8 cellular contexts compared by ENCODE assay signal in genomic region chr17:16380640-16381495, GRCh38. TPM values are rescaled to one million over a fixed set of nuclear protein-coding genes. Genes with fewer than 3 reads are reported as not detected.
A peak's percentile ranks its signal among the peaks of the same experiment; 100 is the strongest.
DNase-seq lines count a peak whose midpoint lies in the region; ATAC-seq and TF ChIP-seq lines count a peak whose summit lies in the region.

Gene UBB, plus strand, starts transcription at chr17:16381091. Its CDS starts 817 bp downstream, at chr17:16381908.

- peak within 1 kb of the TSS; percentile 74; the same call in 1 of the 2 replicates for H2AFZ ChIP-seq in GM23338

- H3K9me3 ChIP-seq in stomach smooth muscle (ENCODE audit: control insufficient read depth in 2 of 2, low read length in 2 of 2) = no peaks in the 10 kb centered on the region

- H3K4me3 Mint-ChIP-seq in GM23338 (peak within 1 kb of the TSS; percentile 96), neural crest cell (peak within 1 kb of the TSS; percentile 90)

- peaks cover 10% of the 10 kb centered on the region for H3K27me3 Mint-ChIP-seq in GM23338 (ENCODE audit: insufficient read depth, low read depth, poor library complexity)
- peaks cover 4% of the 10 kb centered on the region for H3K27me3 Mint-ChIP-seq in neural crest cell (ENCODE audit: low read depth)

- peaks cover 23% of the 10 kb centered on the region for H3K79me2 ChIP-seq in GM23338 (replicated peaks; ENCODE audit: insufficient read depth)

- H3K4me1 ChIP-seq in GM23338 (ENCODE audit: insufficient read depth) (peaks cover 5% of the 10 kb centered on the region), stomach smooth muscle (ENCODE audit: control insufficient read depth, insufficient read depth, low read length) (peaks cover 19% of the 10 kb centered on the region)

- H3K27ac Mint-ChIP-seq in GM23338 = peak within 1 kb of the TSS; percentile 100
- H3K27ac Mint-ChIP-seq in neural crest cell (ENCODE audit: unreplicated experiment) = peak within 1 kb of the TSS; percentile 99

- TF ChIP-seq CTCF in GM23338 (conservative IDR thresholded peaks at IDR 0.05; ENCODE audit: low read depth in 2 of 2) (peak in 1 of 2 experiments; percentile 15; a peak in 1 of 4 replicates), fibroblast of villous mesenchyme (IDR thresholded peaks at IDR 0.05; ENCODE audit: insufficient read depth, low read depth, low read length) (no peak), neural crest cell (conservative IDR thresholded peaks at IDR 0.05) (no peak)

- peak; percentile 95 for ATAC-seq in GM23338

- peak within 1 kb of the TSS; percentile 89 to 93 for H3K9ac ChIP-seq in stomach smooth muscle (ENCODE audit: low read length in 2 of 2)

- H3K4me1 Mint-ChIP-seq in GM23338 (peaks cover 31% of the 10 kb centered on the region), neural crest cell (peaks cover 56% of the 10 kb centered on the region)

- H4K20me1 ChIP-seq in GM23338 (replicated peaks; ENCODE audit: insufficient read depth) = peaks cover 3% of the 10 kb centered on the region; the same call in 1 of the 2 replicates

- H3K36me3 Mint-ChIP-seq in GM23338 (ENCODE audit: low read depth) = peaks cover 41% of the 10 kb centered on the region
- H3K36me3 Mint-ChIP-seq in neural crest cell (ENCODE audit: low read depth) = peaks cover 29% of the 10 kb centered on the region

- H3K36me3 ChIP-seq in GM23338 (ENCODE audit: insufficient read depth) (peaks cover 11% of the 10 kb centered on the region; the same call in 1 of the 2 replicates), stomach smooth muscle (ENCODE audit: control insufficient read depth in 2 of 2, insufficient read depth in 2 of 2, low read length in 2 of 2) (peaks cover 5 to 9% of the 10 kb centered on the region in 2 donors)

- peak within 1 kb of the TSS; percentile 98 for H3K4me3 ChIP-seq in GM23338
- H3K4me3 ChIP-seq in fibroblast of villous mesenchyme (ENCODE audit: low read depth, low read length) = peak within 1 kb of the TSS; percentile 98
- peak within 1 kb of the TSS; percentile 89 to 90 for H3K4me3 ChIP-seq in stomach smooth muscle (ENCODE audit: low read length in 2 of 2)

- H3K9me2 ChIP-seq in GM23338 (ENCODE audit: insufficient read depth) = no peaks in the 10 kb centered on the region

- H3K27me3 ChIP-seq in GM23338 (ENCODE audit: insufficient read depth) (no peaks in the 10 kb centered on the region), stomach smooth muscle (ENCODE audit: control insufficient read depth in 1 of 2, insufficient read depth in 2 of 2, low read length in 2 of 2) (no peaks in the 10 kb centered on the region)

- H3K27ac ChIP-seq in GM23338 (ENCODE audit: low read depth) (peak within 1 kb of the TSS; percentile 99), stomach smooth muscle (ENCODE audit: low read length) (peak within 1 kb of the TSS; percentile 93)

- DNase-seq in EL = peak; percentile 98
- peak; percentile 99 for DNase-seq in GM23338 (ENCODE audit: low spot score)
- DNase-seq in LoVo (ENCODE audit: low spot score) = peak; percentile 95
- peak; percentile 37 for DNase-seq in SIG-M5 (lab: John Stamatoyannopoulos, UW)
- DNase-seq in activated gamma-delta T cell (lab: John Stamatoyannopoulos, UW) = peak; percentile 91
- DNase-seq in fibroblast of villous mesenchyme (ENCODE audit: low read depth) = peak; percentile 99
- peak; percentile 86 for DNase-seq in neural crest cell (ENCODE audit: low read depth, low spot score)

- H3K4me2 ChIP-seq in GM23338 = peak within 1 kb of the TSS; percentile 96

- H3F3A ChIP-seq in GM23338 (replicated peaks; ENCODE audit: low read depth) = peaks cover 26% of the 10 kb centered on the region

- no peaks in the 10 kb centered on the region; the same call in 2 of the 3 replicates for H3K9me3 Mint-ChIP-seq in GM23338
- H3K9me3 Mint-ChIP-seq in neural crest cell = no peaks in the 10 kb centered on the region

TF ChIP-seq in GM23338, 12 proteins besides CTCF, POLR2A, EP300 and RAD21:
- peak; percentile 99 for TF ChIP-seq POLR2AphosphoS5 (IDR thresholded peaks at IDR 0.05; ENCODE audit: low read depth)
- no peak for TF ChIP-seq STAT1 (IDR thresholded peaks at IDR 0.05; ENCODE audit: unreplicated experiment)
- TF ChIP-seq JUNB (IDR thresholded peaks at IDR 0.05; ENCODE audit: unreplicated experiment) = no peak
- TF ChIP-seq ZNF462 (CRISPR knock-in tag; IDR thresholded peaks at IDR 0.05) = no peak
- peak; percentile 93 for TF ChIP-seq CREB1 (CRISPR knock-in tag; IDR thresholded peaks at IDR 0.05; ENCODE audit: low read depth)
- peak; percentile 75 for TF ChIP-seq ETS1 (IDR thresholded peaks at IDR 0.05)

RNA-seq across cellular contexts. Expression of gene UBB, which starts in this region (rescaled TPM):
- total RNA-seq in GM23338 (2014; rRNA removed; shearing (Covaris generic)) = 812 and 871 TPM in 2 replicates
- polyA plus RNA-seq in GM23338 (2016; fragmentation: Nextera tagmentation; extraction: Ambion mirVana) = 1,581 and 1,692 TPM in 2 replicates
- total RNA-seq in fibroblast of villous mesenchyme (1,346 and 1,383 TPM in 2 replicates), neural crest cell (2,058 and 2,177 TPM in 2 replicates)

Comparison
In these comparisons a context has a peak if more than half of its experiments do, and no peak if none do; other contexts are left out.
1. Peak in every context shown above with its lines: DNase-seq, ATAC-seq, H3K4me3 ChIP-seq and H3K27ac ChIP-seq.
2. DNase-seq: peak in every context shown above with its lines; median percentile 99 in GM23338; 99 in fibroblast of villous mesenchyme; 98 in EL; 95 in LoVo; 91 in activated gamma-delta T cell; 86 in neural crest cell; 37 in SIG-M5.